ENCODE assay signal across 7 cellular contexts in the genomic region with DNA sequence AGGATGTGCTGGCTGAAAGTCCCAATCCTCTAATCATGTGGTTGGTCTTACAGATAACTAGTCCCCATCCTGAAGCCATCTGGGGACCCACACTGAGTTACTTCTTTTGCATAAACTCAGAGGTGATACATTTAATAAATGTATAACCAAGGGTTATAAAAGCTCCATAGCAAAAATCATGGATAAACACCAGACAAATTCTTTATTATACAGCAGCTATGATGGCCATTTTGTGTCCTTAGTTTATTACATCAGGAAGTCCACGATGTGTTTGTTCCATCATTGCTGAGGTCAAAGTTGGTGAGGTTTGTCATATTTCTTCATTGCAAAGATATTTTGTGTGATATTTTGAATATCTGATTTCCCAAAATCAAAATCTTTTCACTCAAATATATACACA.
"Had no signal": no experiment of that assay in that cellular context is flagged by ENCODE, and none has a peak within 500 bp of the region (broad histone marks: within the 10 kb centered on the region; RNA-seq: fewer than 3 reads in every experiment).

No MANE protein-coding gene starts in this region.

- H3K4me1 Mint-ChIP-seq: GM23338, IgD-negative memory B cell had no signal

- DNase-seq: HFFc6 had no signal

- H3K4me3 ChIP-seq: GM23338, HAP-1 had no signal

- H3K27ac Mint-ChIP-seq: GM23338, IgD-negative memory B cell had no signal

- H3K4me3 Mint-ChIP-seq: GM23338, IgD-negative memory B cell had no signal

- H3K4me1 ChIP-seq: HAP-1 had no signal

- H3K27ac ChIP-seq: HL-60 had no signal

- H3K4me2 ChIP-seq: GM23338 had no signal

- ATAC-seq: GM23338, HCT116, HepG2 had no signal

- H3K36me3 ChIP-seq: HAP-1 had no signal

- H3K9me3 Mint-ChIP-seq: GM23338, HFFc6 had no signal

- H2AFZ ChIP-seq: GM23338 had no signal

- H3K9me3 ChIP-seq: HAP-1 had no signal
